In genomic region chr15:31560643-31561042, GRCh38 we compare ENCODE assay signal across 34 cellular contexts.
"Had no signal": no experiment of that assay in that cellular context is flagged by ENCODE, and none has a peak within 500 bp of the region (broad histone marks: within the 10 kb centered on the region; RNA-seq: fewer than 3 reads in every experiment).

No MANE protein-coding gene starts in this region.

- H3K36me3 ChIP-seq: brain microvascular endothelial cell, esophagus squamous epithelium, heart right ventricle, WERI-Rb-1 had no signal

- H3K4me3 Mint-ChIP-seq: activated B cell treated with CpG ODN at 0.5 μM for 24 hours; activated CD4-positive, alpha-beta memory T cell treated with anti-CD3 and anti-CD28 coated beads, Interleukin-2, amount 10 ng/mL, durations not matched to agents 7 days and 5 days; activated CD4-positive, alpha-beta T cell treated with anti-CD3 and anti-CD28 coated beads for 36 hours; activated CD4-positive, alpha-beta T cell treated with anti-CD3 and anti-CD28 coated beads, Interleukin-2, amount 10 ng/mL, durations not matched to agents 7 days and 5 days; activated naive CD4-positive, alpha-beta T cell treated with anti-CD3 and anti-CD28 coated beads, Interleukin-2, amount 10 ng/mL, durations not matched to agents 7 days and 5 days; activated naive CD8-positive, alpha-beta T cell treated with anti-CD3 and anti-CD28 coated beads, Interleukin-2, amount 10 ng/mL, durations not matched to agents 7 days and 5 days; activated T-cell treated with anti-CD3 and anti-CD28 coated beads, Interleukin-2, amount 50 U/mL, for 24 hours; activated T-cell treated with anti-CD3 and anti-CD28 coated beads, Interleukin-2, amount 50 U/mL, for 72 hours; central memory CD8-positive, alpha-beta T cell; dendritic cell treated with granulocyte-macrophage colony-stimulating factor and Interleukin-4, amounts not matched to agents 40 ng/mL and 50 ng/mL, for 4 days; effector memory CD8-positive, alpha-beta T cell; T-helper 17 cell; T-helper 2 cell treated with Interferon-gamma antibody and Interleukin-4, amounts not matched to agents 5 μg/mL and 100 μg/mL, for 36 hours had no signal

- H3K9me3 Mint-ChIP-seq: activated B cell treated with CpG ODN at 0.5 μM for 24 hours; activated CD4-positive, alpha-beta memory T cell treated with anti-CD3 and anti-CD28 coated beads, Interleukin-2, amount 10 ng/mL, durations not matched to agents 7 days and 5 days; activated CD4-positive, alpha-beta T cell treated with anti-CD3 and anti-CD28 coated beads, Interleukin-2, amount 10 ng/mL, durations not matched to agents 7 days and 5 days; activated naive CD4-positive, alpha-beta T cell treated with anti-CD3 and anti-CD28 coated beads, Interleukin-2, amount 10 ng/mL, durations not matched to agents 7 days and 5 days; activated naive CD4-positive, alpha-beta T cell treated with anti-CD3 and anti-CD28 coated beads, Interleukin-2, amount 50 U/mL, for 72 hours; activated naive CD8-positive, alpha-beta T cell treated with anti-CD3 and anti-CD28 coated beads, Interleukin-2, amount 10 ng/mL, durations not matched to agents 7 days and 5 days; activated T-cell treated with anti-CD3 and anti-CD28 coated beads, Interleukin-2, amount 50 U/mL, for 24 hours; central memory CD8-positive, alpha-beta T cell; dendritic cell treated with granulocyte-macrophage colony-stimulating factor and Interleukin-4, amounts not matched to agents 40 ng/mL and 50 ng/mL, for 4 days; effector memory CD8-positive, alpha-beta T cell; T-helper 2 cell treated with Interferon-gamma antibody and Interleukin-4, amounts not matched to agents 5 μg/mL and 100 μg/mL, for 36 hours had no signal

- H3K27ac Mint-ChIP-seq: activated B cell treated with CpG ODN at 0.5 μM for 24 hours; activated CD4-positive, alpha-beta memory T cell treated with anti-CD3 and anti-CD28 coated beads, Interleukin-2, amount 10 ng/mL, durations not matched to agents 7 days and 5 days; activated CD4-positive, alpha-beta T cell treated with anti-CD3 and anti-CD28 coated beads for 36 hours; activated CD4-positive, alpha-beta T cell treated with anti-CD3 and anti-CD28 coated beads, Interleukin-2, amount 10 ng/mL, durations not matched to agents 7 days and 5 days; activated naive CD4-positive, alpha-beta T cell treated with anti-CD3 and anti-CD28 coated beads, Interleukin-2, amount 10 ng/mL, durations not matched to agents 7 days and 5 days; activated naive CD4-positive, alpha-beta T cell treated with anti-CD3 and anti-CD28 coated beads, Interleukin-2, amount 50 U/mL, for 72 hours; activated naive CD8-positive, alpha-beta T cell treated with anti-CD3 and anti-CD28 coated beads, Interleukin-2, amount 10 ng/mL, durations not matched to agents 7 days and 5 days; activated T-cell treated with anti-CD3 and anti-CD28 coated beads, Interleukin-2, amount 50 U/mL, for 24 hours; activated T-cell treated with anti-CD3 and anti-CD28 coated beads, Interleukin-2, amount 50 U/mL, for 72 hours; dendritic cell treated with granulocyte-macrophage colony-stimulating factor and Interleukin-4, amounts not matched to agents 40 ng/mL and 50 ng/mL, for 4 days; effector memory CD8-positive, alpha-beta T cell; T-helper 17 cell; T-helper 2 cell treated with Interferon-gamma antibody and Interleukin-4, amounts not matched to agents 5 μg/mL and 100 μg/mL, for 36 hours had no signal

- H3K27me3 Mint-ChIP-seq: activated B cell treated with CpG ODN at 0.5 μM for 24 hours; activated CD4-positive, alpha-beta memory T cell treated with anti-CD3 and anti-CD28 coated beads, Interleukin-2, amount 10 ng/mL, durations not matched to agents 7 days and 5 days; activated CD4-positive, alpha-beta T cell treated with anti-CD3 and anti-CD28 coated beads, Interleukin-2, amount 10 ng/mL, durations not matched to agents 7 days and 5 days; activated T-cell treated with anti-CD3 and anti-CD28 coated beads, Interleukin-2, amount 50 U/mL, for 24 hours; dendritic cell treated with granulocyte-macrophage colony-stimulating factor and Interleukin-4, amounts not matched to agents 40 ng/mL and 50 ng/mL, for 4 days had no signal

- H3K4me3 ChIP-seq: coronary artery, dorsolateral prefrontal cortex, esophagus squamous epithelium, gastroesophageal sphincter, heart right ventricle had no signal

- ATAC-seq: activated CD4-positive, alpha-beta T cell treated with anti-CD3 and anti-CD28 coated beads for 36 hours; activated CD4-positive, CD25-positive, alpha-beta regulatory T cell treated with anti-CD3 and anti-CD28 coated beads, Interleukin-2, amount 50 U/mL, for 24 hours; activated naive CD4-positive, alpha-beta T cell treated with anti-CD3 and anti-CD28 coated beads, Interleukin-2, amount 50 U/mL, for 72 hours; activated T-cell treated with anti-CD3 and anti-CD28 coated beads, Interleukin-2, amount 50 U/mL, for 72 hours; effector memory CD8-positive, alpha-beta T cell; gastroesophageal sphincter; heart right ventricle; T-helper 17 cell had no signal

- H3K9me3 ChIP-seq: esophagus squamous epithelium, gastroesophageal sphincter, heart right ventricle had no signal

- H3K4me1 ChIP-seq: esophagus squamous epithelium, gastroesophageal sphincter had no signal

- DNase-seq: activated B cell treated with CpG ODN at 0.5 μM for 24 hours; activated CD4-positive, alpha-beta memory T cell treated with anti-CD3 and anti-CD28 coated beads, Interleukin-2, amount 10 ng/mL, durations not matched to agents 7 days and 5 days; activated CD4-positive, alpha-beta T cell treated with anti-CD3 and anti-CD28 coated beads for 36 hours; activated CD4-positive, alpha-beta T cell treated with anti-CD3 and anti-CD28 coated beads, Interleukin-2, amount 10 ng/mL, durations not matched to agents 7 days and 5 days; activated CD4-positive, alpha-beta T cell treated with anti-CD3 and anti-CD28 coated beads, Interleukin-2, amount 50 U/mL, for 4 hours; activated CD8-positive, alpha-beta memory T cell treated with anti-CD3 and anti-CD28 coated beads, Interleukin-2, amount 50 U/mL, for 48 hours; activated gamma-delta T cell; activated naive CD4-positive, alpha-beta T cell; activated naive CD4-positive, alpha-beta T cell treated with anti-CD3 and anti-CD28 coated beads, Interleukin-2, amount 10 ng/mL, durations not matched to agents 7 days and 5 days; activated naive CD8-positive, alpha-beta T cell treated with anti-CD3 and anti-CD28 coated beads, Interleukin-2, amount 10 ng/mL, durations not matched to agents 7 days and 5 days; activated T-cell treated with anti-CD3 and anti-CD28 coated beads for 4 hours; activated T-cell treated with anti-CD3 and anti-CD28 coated beads, Interleukin-2, amount 50 U/mL, for 24 hours; activated T-cell treated with anti-CD3 and anti-CD28 coated beads, Interleukin-2, amount 50 U/mL, for 72 hours; amniotic stem cell; anterior cingulate cortex; brain microvascular endothelial cell; dorsolateral prefrontal cortex; effector CD4-positive, alpha-beta T cell; effector memory CD8-positive, alpha-beta T cell; erythroblast; esophagus squamous epithelium; foreskin melanocyte; heart right ventricle; T-helper 1 cell; T-helper 17 cell; T1000; WERI-Rb-1 had no signal

- H3K27ac ChIP-seq: brain microvascular endothelial cell, coronary artery, esophagus squamous epithelium, gastroesophageal sphincter, heart right ventricle, WERI-Rb-1 had no signal

- H3K27me3 ChIP-seq: brain microvascular endothelial cell, dorsolateral prefrontal cortex, esophagus squamous epithelium, gastroesophageal sphincter, heart right ventricle had no signal

- H3K36me3 Mint-ChIP-seq: activated naive CD4-positive, alpha-beta T cell treated with anti-CD3 and anti-CD28 coated beads, Interleukin-2, amount 10 ng/mL, durations not matched to agents 7 days and 5 days; activated naive CD4-positive, alpha-beta T cell treated with anti-CD3 and anti-CD28 coated beads, Interleukin-2, amount 50 U/mL, for 72 hours; activated naive CD8-positive, alpha-beta T cell treated with anti-CD3 and anti-CD28 coated beads, Interleukin-2, amount 10 ng/mL, durations not matched to agents 7 days and 5 days had no signal

- H3K4me1 Mint-ChIP-seq: activated B cell treated with CpG ODN at 0.5 μM for 24 hours; activated CD4-positive, alpha-beta memory T cell treated with anti-CD3 and anti-CD28 coated beads, Interleukin-2, amount 10 ng/mL, durations not matched to agents 7 days and 5 days; activated CD4-positive, alpha-beta T cell treated with anti-CD3 and anti-CD28 coated beads for 36 hours; activated CD4-positive, alpha-beta T cell treated with anti-CD3 and anti-CD28 coated beads, Interleukin-2, amount 10 ng/mL, durations not matched to agents 7 days and 5 days; activated naive CD4-positive, alpha-beta T cell treated with anti-CD3 and anti-CD28 coated beads, Interleukin-2, amount 10 ng/mL, durations not matched to agents 7 days and 5 days; activated naive CD8-positive, alpha-beta T cell treated with anti-CD3 and anti-CD28 coated beads, Interleukin-2, amount 10 ng/mL, durations not matched to agents 7 days and 5 days; central memory CD8-positive, alpha-beta T cell; T-helper 17 cell had no signal
